11 cellular contexts compared by ENCODE assay signal in genomic region chr3:69791111-69791510, GRCh38. TPM values are rescaled to one million over a fixed set of nuclear protein-coding genes. Genes with fewer than 3 reads are reported as not detected.
DNase-seq lines count a peak whose midpoint lies in the region; ATAC-seq, FAIRE-seq and TF ChIP-seq lines count a peak whose summit lies in the region.
"Had no signal": no experiment of that assay in that cellular context is flagged by ENCODE, and none has a peak within 500 bp of the region (broad histone marks: within the 10 kb centered on the region; RNA-seq: fewer than 3 reads in every experiment).

No MANE protein-coding gene starts in this region.

- H3K4me1 ChIP-seq in HepG2 (ENCODE audit: insufficient read depth, low read length) (no peaks in the 10 kb centered on the region), thyroid gland (peaks cover 32 to 41% of the 10 kb centered on the region in 2 donors)

- no peak for ATAC-seq in HepG2
- ATAC-seq in HG03135 (IDR thresholded peaks at IDR 0.05; ENCODE audit: unreplicated experiment) = no peak
- ATAC-seq: HCT116 had no signal

- H2AFZ ChIP-seq in HepG2 (ENCODE audit: low read length) = no peak overlapping the region

- H3K9me3 ChIP-seq in MG63 (no peaks in the 10 kb centered on the region; the same call in 1 of the 2 replicates), HepG2 (ENCODE audit: low read length) (no peaks in the 10 kb centered on the region), thyroid gland (no peaks in the 10 kb centered on the region)

- H3K27me3 ChIP-seq in MG63 (no peaks in the 10 kb centered on the region), HepG2 (ENCODE audit: control insufficient read depth in 1 of 2, insufficient read depth in 2 of 2, low read length in 2 of 2) (no peaks in the 10 kb centered on the region), thyroid gland (no peaks in the 10 kb centered on the region)
- H3K27me3 ChIP-seq: foreskin keratinocyte had no signal

- H4K20me1 ChIP-seq in HepG2 (ENCODE audit: insufficient read depth, low read length) = no peaks in the 10 kb centered on the region

- BruUV-seq in HepG2 (replicated peaks; lab: Mats Ljungman, UMichigan) = no TSS peak

- DNase-seq in MG63 (peak; percentile 25), choroid plexus epithelial cell (ENCODE audit: low read depth) (peak; percentile 97), HepG2 (ENCODE audit: low spot score) (no peak), thyroid gland (peak; percentile 73 to 76), NCI-H2107 treated with DMSO at 0.1 percent for 48 hours (lab: John Stamatoyannopoulos, UW; ENCODE audit: unreplicated experiment) (no peak), SW480 (ENCODE audit: low spot score) (no peak), activated gamma-delta T cell (lab: John Stamatoyannopoulos, UW) (no peak)

- H3K36me3 ChIP-seq in MG63 = peaks cover 2% of the 10 kb centered on the region; the same call in 1 of the 2 replicates
- H3K36me3 ChIP-seq in HepG2 (replicated peaks in 1 of 2; ENCODE audit: control insufficient read depth in 1 of 2, insufficient read depth in 2 of 2, low read length in 2 of 2) = no peaks in the 10 kb centered on the region
- no peaks in the 10 kb centered on the region for H3K36me3 ChIP-seq in thyroid gland

- H3K4me3 ChIP-seq in MG63 (no peak overlapping the region), choroid plexus epithelial cell (ENCODE audit: low read depth, low read length) (no peak overlapping the region), HepG2 (replicated peaks in 1 of 3; ENCODE audit: insufficient read depth in 1 of 3, low read depth in 2 of 3, low read length in 3 of 3) (no peak overlapping the region), thyroid gland (replicated peaks in 1 of 3) (no peak overlapping the region)

- TF ChIP-seq CTCF in choroid plexus epithelial cell (conservative IDR thresholded peaks at IDR 0.05; ENCODE audit: low read depth, low read length) (no peak), HepG2 (CRISPR knock-in tag; IDR thresholded peaks at IDR 0.05) (no peak), thyroid gland (IDR thresholded peaks at IDR 0.05) (peak in 1 of 6 experiments; percentile 11)

- no peak for FAIRE-seq in HepG2 (lab: Jason Lieb, UNC)

- no peak overlapping the region for H3K4me2 ChIP-seq in HepG2 (ENCODE audit: low read depth, low read length)

- TF ChIP-seq EP300 in HepG2 (IDR thresholded peaks at IDR 0.05; ENCODE audit: low read depth in 2 of 2, low read length in 2 of 2) (no peak), HepG2 (CRISPR knock-in tag; IDR thresholded peaks at IDR 0.05; ENCODE audit: borderline replicate concordance) (no peak)

- POLR2A ChIA-PET in HepG2 (lab: Yijun Ruan, JAX) = no interaction called here

- in situ Hi-C loops in HepG2 (cut with HindIII; ENCODE audit: extremely low pct_ligation_motif_present, low pct_unique_long_range_greater_than_20kb) = no loop called here

- H3K9ac ChIP-seq in HepG2 (ENCODE audit: insufficient read depth, low read depth, low read length) = no peak overlapping the region
- H3K9ac ChIP-seq: KMS-11 had no signal

- WGBS in HepG2 (ENCODE audit: low lambda C conversion rate) = 4% methylated on average over 6 of the region's 6 CpGs
- WGBS in thyroid gland, 2 donors = 18 to 24% methylated on average over 6 of the region's 6 CpGs

- no peak for TF ChIP-seq POLR2A in HepG2 (IDR thresholded peaks at IDR 0.05; ENCODE audit: insufficient read depth in 1 of 2, low read depth in 2 of 2, low read length in 2 of 2)
- no peak for TF ChIP-seq POLR2A in thyroid gland (IDR thresholded peaks at IDR 0.05)

- H3K27ac ChIP-seq in HepG2 (ENCODE audit: extremely low read length, insufficient read depth, low read length) (no peak overlapping the region), thyroid gland (peak overlapping the region in 2 of 3 donors; percentile 41 to 48)
- H3K27ac ChIP-seq: foreskin keratinocyte, KMS-11 had no signal

- no peak for TF ChIP-seq RAD21 in HepG2 (CRISPR knock-in tag; IDR thresholded peaks at IDR 0.05)

- H3K79me2 ChIP-seq in HepG2 (ENCODE audit: insufficient read depth, low read length) = no peaks in the 10 kb centered on the region

- intact Hi-C loops in HepG2 (cut with micrococcal nuclease; ENCODE audit: unreplicated experiment) = loop anchor here (10.0 kb wide), 1 partner anchor 296 kb away; no protein-coding TSS in a partner anchor
- intact Hi-C loops in thyroid gland (cut with DNase I) = loop anchor here (5.0 kb wide), 1 partner anchor 99 kb away; no protein-coding TSS in a partner anchor

- CTCF ChIA-PET in HepG2 (lab: Yijun Ruan, JAX; ENCODE audit: low intra/inter-chr PET ratio, low total read pairs) = no interaction called here

TF ChIP-seq in HepG2, 621 proteins besides CTCF, POLR2A, EP300 and RAD21:
- TF ChIP-seq CEBPB (IDR thresholded peaks at IDR 0.05; ENCODE audit: borderline replicate concordance, low read depth, low read length) (peak; percentile 29; the same call in 1 of the 2 replicates), FOXO1 (CRISPR knock-in tag; IDR thresholded peaks at IDR 0.05) (no peak)
TF ChIP-seq in HepG2: peak in this region for 1.

RNA-seq across cellular contexts. Expression of gene MITF, which starts 51.8 kb away (rescaled TPM):
- total RNA-seq in MG63 (2014; rRNA removed; shearing (Covaris generic); ENCODE audit: low replicate concordance) = 4.7 and 9.0 TPM in 2 replicates
- total RNA-seq in HepG2 (2016; rRNA removed; fragmentation: Illumina TruSeq; extraction: Trizol) (0.14 and 0.38 TPM in 2 replicates), thyroid gland (10 to 100 TPM; 22.4 to 52.1 (median 26.4) TPM)
- total RNA-seq in HepG2 (2016; cell fraction: cytosol; rRNA removed; fragmentation: Illumina TruSeq; extraction: Trizol; ENCODE audit: low read depth) = not detected in 2 replicates
- 0.15 and 0.19 TPM in 2 replicates for total RNA-seq in HepG2 (2016; cell fraction: insoluble cytoplasmic fraction; rRNA removed; fragmentation: Illumina TruSeq; extraction: Trizol)
- 0.34 and 0.37 TPM in 2 replicates for total RNA-seq in HepG2 (2016; cell fraction: membrane; rRNA removed; fragmentation: Illumina TruSeq; extraction: Trizol)
- total RNA-seq in HepG2 (2016; cell fraction: nucleus; rRNA removed; fragmentation: Illumina TruSeq; extraction: Trizol) = 0.50 TPM in 1 of 2 replicates, not detected in the other
- polyA plus RNA-seq in HepG2 (2011; rRNA removed) = 0.12 and 0.21 TPM in 2 replicates
- 0.06 and 0.11 TPM in 2 replicates for polyA plus RNA-seq in HepG2 (2011; cell fraction: cytosol; rRNA removed)
- polyA plus RNA-seq in HepG2 (2011; cell fraction: nucleus; rRNA removed) = 0.03 TPM in 1 of 2 replicates, not detected in the other
- polyA plus RNA-seq in HepG2 (2012) = 0.04 and 0.05 TPM in 2 replicates
- polyA plus RNA-seq in HepG2 (2016; cell fraction: cytosol; fragmentation: Illumina TruSeq; extraction: Trizol; ENCODE audit: low read depth) = 0.07 TPM in 1 of 2 replicates, not detected in the other
- polyA plus RNA-seq in HepG2 (2016; cell fraction: insoluble cytoplasmic fraction; fragmentation: Illumina TruSeq; extraction: Trizol; ENCODE audit: low read depth) = 0.28 TPM in 1 of 2 replicates, not detected in the other
- 0.06 and 0.34 TPM in 2 replicates for polyA plus RNA-seq in HepG2 (2016; cell fraction: membrane; fragmentation: Illumina TruSeq; extraction: Trizol; ENCODE audit: low read depth)
- polyA plus RNA-seq in HepG2 (2016; cell fraction: nucleus; fragmentation: Illumina TruSeq; extraction: Trizol; ENCODE audit: insufficient read depth, low read depth) = 0.29 TPM in 1 of 2 replicates, not detected in the other
- polyA minus RNA-seq in HepG2 (2011; rRNA and poly(A)+ RNA removed; ENCODE audit: low replicate concordance) = 1.6 and 72.3 TPM in 2 replicates
- not detected in 2 replicates for polyA minus RNA-seq in HepG2 (2011; cell fraction: cytosol; rRNA and poly(A)+ RNA removed)
- polyA minus RNA-seq in HepG2 (2011; cell fraction: nucleus; rRNA and poly(A)+ RNA removed) = 0.39 and 1.1 TPM in 2 replicates

Comparison
In these comparisons a context has a peak if more than half of its experiments do, and no peak if none do; other contexts are left out.
1. DNase-seq: peak in MG63 (single experiment), choroid plexus epithelial cell (single experiment) and thyroid gland (2 of 2); none in HepG2 (single experiment), NCI-H2107 treated with DMSO at 0.1 percent for 48 hours (single experiment), SW480 (single experiment) and activated gamma-delta T cell (single experiment).